ENCODE assay signal across 10 cellular contexts in the genomic region with DNA sequence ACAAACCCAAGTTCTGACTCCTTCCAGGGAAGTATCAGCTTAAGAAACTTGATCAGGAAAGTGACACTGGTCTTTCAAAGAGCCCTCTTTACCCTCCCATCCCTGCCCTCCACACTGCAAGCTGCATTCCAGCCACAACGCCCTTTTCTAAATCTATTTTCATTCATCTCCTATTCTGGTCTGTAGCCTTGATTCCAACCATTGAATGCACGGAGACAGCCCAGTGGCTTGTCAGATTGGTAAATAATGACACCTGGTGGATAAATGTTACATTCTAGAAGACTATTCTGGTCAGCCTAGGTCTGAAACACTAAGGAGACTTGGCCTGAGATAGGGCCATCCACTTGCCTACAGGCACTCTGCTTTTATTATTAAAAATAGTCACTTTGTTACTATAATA. TPM values are rescaled to one million over a fixed set of nuclear protein-coding genes. Genes with fewer than 3 reads are reported as not detected.
DNase-seq lines count a peak whose midpoint lies in the region; FAIRE-seq and TF ChIP-seq lines count a peak whose summit lies in the region.
"Had no signal": no experiment of that assay in that cellular context is flagged by ENCODE, and none has a peak within 500 bp of the region (broad histone marks: within the 10 kb centered on the region; RNA-seq: fewer than 3 reads in every experiment).

No MANE protein-coding gene starts in this region.

- H3K36me3 ChIP-seq in iPS DF 6.9 (ENCODE audit: control insufficient read depth, insufficient read depth, low read length) (no peaks in the 10 kb centered on the region), vagina (no peaks in the 10 kb centered on the region), colonic mucosa (no peaks in the 10 kb centered on the region)

- H3K4me1 ChIP-seq in iPS DF 6.9 (ENCODE audit: control insufficient read depth, insufficient read depth, low read length) (0 out of 2 replicates have a peak, but pooled peaks cover 2% of the 10 kb centered on the region), vagina (no peaks in the 10 kb centered on the region), colonic mucosa (no peaks in the 10 kb centered on the region)

- H3K9ac ChIP-seq in colonic mucosa (ENCODE audit: low read depth in 2 of 2, low read length in 2 of 2), result no peak overlapping the region

- H3K9me3 ChIP-seq in iPS DF 6.9 (ENCODE audit: control insufficient read depth, insufficient read depth, low read length) (no peaks in the 10 kb centered on the region), vagina (no peaks in the 10 kb centered on the region), colonic mucosa (no peaks in the 10 kb centered on the region)

- intact Hi-C loops in vagina (cut with DNase I) (loop anchor here (5.0 kb wide), 1 partner anchor 40 kb away; a partner anchor contains a TSS), colonic mucosa (cut with DNase I) (loop anchor here (5.0 kb wide), 1 partner anchor 40 kb away; a partner anchor contains a TSS)

- TF ChIP-seq POLR2A in vagina (IDR thresholded peaks at IDR 0.05), result no peak

- DNase-seq in CD1c-positive myeloid dendritic cell (ENCODE audit: extremely low spot score) (peak; percentile 24), HTR-8/SVneo (ENCODE audit: insufficient read length, low spot score) (peak; percentile 69), amniotic epithelial cell (ENCODE audit: low read depth) (peak; percentile 51), iPS DF 6.9 (ENCODE audit: low read depth, low spot score) (peak; percentile 29), vagina (ENCODE audit: extremely low spot score in 2 of 2) (no peak), colonic mucosa (no peak), NCI-H526 treated with DMSO at 0.1 percent for 48 hours (lab: John Stamatoyannopoulos, UW) (no peak), GOT3 (lab: John Stamatoyannopoulos, UW) (no peak)

- no peak overlapping the region for H3K4me3 ChIP-seq in iPS DF 6.9 (ENCODE audit: low read length)
- no peak overlapping the region for H3K4me3 ChIP-seq in vagina
- H3K4me3 ChIP-seq in colonic mucosa, result no peak overlapping the region

- H3K27me3 ChIP-seq in iPS DF 6.9 (ENCODE audit: control insufficient read depth, insufficient read depth, low read length), result no peaks in the 10 kb centered on the region
- H3K27me3 ChIP-seq in vagina, result no peaks in the 10 kb centered on the region
- H3K27me3 ChIP-seq in colonic mucosa, result no peaks in the 10 kb centered on the region

- TF ChIP-seq CTCF in vagina (IDR thresholded peaks at IDR 0.05) (peak in 2 of 3 experiments; percentile 47 to 52), colonic mucosa (IDR thresholded peaks at IDR 0.05) (no peak)

- peak; percentile 72 for FAIRE-seq in HTR-8/SVneo (lab: Jason Lieb, UNC)
- FAIRE-seq: frontal cortex had no signal

- no CpG with 5 or more reads among the region's 2 CpGs for WGBS in iPS DF 6.9 (ENCODE audit: insufficient coverage, insufficient read length)

- H3K27ac ChIP-seq in iPS DF 6.9 (ENCODE audit: low read length), result no peak overlapping the region
- no peak overlapping the region for H3K27ac ChIP-seq in vagina
- no peak overlapping the region for H3K27ac ChIP-seq in colonic mucosa

RNA-seq across cellular contexts. Expression of a gene that starts 20.9 kb away (rescaled TPM):
- total RNA-seq in vagina, result 1.7 TPM
- 1 to 10 TPM; 1.8 to 2.3 TPM for total RNA-seq in colonic mucosa

RNA-seq across cellular contexts. Expression of a gene that starts 22.9 kb away (rescaled TPM):
- total RNA-seq in vagina (not detected), colonic mucosa (not detected)
- total RNA-seq: frontal cortex, urinary bladder had no signal

RNA-seq across cellular contexts. Expression of a gene that starts 28.1 kb away (rescaled TPM):
- 17.7 TPM for total RNA-seq in vagina
- total RNA-seq in colonic mucosa, result 10 to 100 TPM; 10.6 to 11.0 TPM

RNA-seq across cellular contexts. Expression of a gene that starts 28.2 kb away (rescaled TPM):
- total RNA-seq in vagina (0.98 TPM), colonic mucosa (under 1 TPM in 1 of 2 donors, not detected in 1; 0.49 TPM)

RNA-seq across cellular contexts. Expression of a gene that starts 39.8 kb away (rescaled TPM):
- total RNA-seq in vagina, result not detected
- under 1 TPM in 1 of 2 donors, not detected in 1; 0.24 TPM for total RNA-seq in colonic mucosa
- total RNA-seq: frontal cortex had no signal

Comparison
In these comparisons a context has a peak if more than half of its experiments do, and no peak if none do; other contexts are left out.
1. DNase-seq: peak in CD1c-positive myeloid dendritic cell (single experiment), HTR-8/SVneo (single experiment), amniotic epithelial cell (single experiment) and iPS DF 6.9 (single experiment); none in vagina (0 of 2), colonic mucosa (single experiment), NCI-H526 treated with DMSO at 0.1 percent for 48 hours (single experiment) and GOT3 (single experiment).